ENCODE assay signal across 18 cellular contexts in the genomic region with DNA sequence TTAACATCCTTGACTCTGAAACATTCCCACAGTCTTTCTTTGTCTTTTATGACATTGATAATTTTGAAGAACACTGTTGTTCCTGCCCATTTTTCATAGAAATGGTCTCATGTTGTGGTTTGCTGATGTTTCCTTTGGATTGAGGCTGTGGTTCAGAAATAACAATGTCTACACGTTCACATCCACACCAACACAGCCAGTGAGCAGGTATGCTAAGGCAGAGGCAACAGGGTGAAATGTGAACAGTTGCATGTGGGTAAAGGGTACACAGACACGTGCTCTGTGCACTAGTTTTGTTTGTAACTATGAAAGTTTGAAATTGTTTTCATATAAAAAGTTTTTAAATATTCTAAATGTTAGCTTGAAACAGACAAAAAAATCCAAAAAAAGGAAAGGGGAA.
DNase-seq lines count a peak whose midpoint lies in the region; ATAC-seq, FAIRE-seq and TF ChIP-seq lines count a peak whose summit lies in the region.
"Had no signal": no experiment of that assay in that cellular context is flagged by ENCODE, and none has a peak within 500 bp of the region (broad histone marks: within the 10 kb centered on the region; RNA-seq: fewer than 3 reads in every experiment).

No MANE protein-coding gene starts in this region.

- H3F3A ChIP-seq in PC-3 (ENCODE audit: low read length, unreplicated experiment): no peaks in the 10 kb centered on the region

- no peak overlapping the region for H2AFZ ChIP-seq in PC-3 (ENCODE audit: low read length)
- no peak overlapping the region for H2AFZ ChIP-seq in astrocyte (ENCODE audit: low read depth, low read length)

- no TSS peak for BruUV-seq in PC-3 (replicated peaks; lab: Mats Ljungman, UMichigan)

- no peak for TF ChIP-seq POLR2A in GM12891 (IDR thresholded peaks at IDR 0.05; ENCODE audit: low read depth, low read length)

- H3K4me3 ChIP-seq in BLaER1 treated with 17β-estradiol and CSF1 and Interleukin-3, amounts not matched to agents 10 nM and 100 nM: peak overlapping the region in 1 of 10 experiments; percentile 25; a peak in 2 of 20 replicates
- H3K4me3 ChIP-seq in PC-3 (ENCODE audit: low read length): no peak overlapping the region
- no peak overlapping the region for H3K4me3 ChIP-seq in astrocyte (ENCODE audit: insufficient read depth, low read depth, low read length)
- H3K4me3 ChIP-seq: GM12878, K562 had no signal

- H3K4me1 Mint-ChIP-seq in astrocyte (ENCODE audit: low read depth, unreplicated experiment): peaks cover 4% of the 10 kb centered on the region
- H3K4me1 Mint-ChIP-seq: CD14-positive monocyte had no signal

- H3K4me1 ChIP-seq in BLaER1 treated with 17β-estradiol and CSF1 and Interleukin-3, amounts not matched to agents 10 nM and 100 nM: peaks cover 36 to 97% (median 79%) of the 10 kb centered on the region in 10 experiments
- peaks cover 21% of the 10 kb centered on the region for H3K4me1 ChIP-seq in PC-3 (ENCODE audit: insufficient read depth, low read length)
- H3K4me1 ChIP-seq in astrocyte (ENCODE audit: insufficient read depth, low read length): peaks cover 9% of the 10 kb centered on the region

- no peaks in the 10 kb centered on the region for H3K27me3 Mint-ChIP-seq in astrocyte (ENCODE audit: low read depth, unreplicated experiment)
- H3K27me3 Mint-ChIP-seq: B cell had no signal

- H3K79me2 ChIP-seq in PC-3 (ENCODE audit: low read length): no peaks in the 10 kb centered on the region
- H3K79me2 ChIP-seq in astrocyte (ENCODE audit: insufficient read depth, low read length): no peaks in the 10 kb centered on the region

- DNase-seq in GM12891 (ENCODE audit: insufficient read length, low spot score) (no peak), PC-3 (no peak), astrocyte (ENCODE audit: low read depth) (no peak), NCI-H1930 (lab: John Stamatoyannopoulos, UW) (no peak)
- DNase-seq: CD8-positive, alpha-beta T cell; COR-L47; DMS53; HCEC 1CT had no signal

- H3K4me3 Mint-ChIP-seq in astrocyte (ENCODE audit: unreplicated experiment): no peak overlapping the region
- H3K4me3 Mint-ChIP-seq: B cell; CD14-positive monocyte; CD8-positive, alpha-beta T cell had no signal

- H3K9me2 ChIP-seq in PC-3 (replicated peaks; ENCODE audit: low read length): no peaks in the 10 kb centered on the region

- FAIRE-seq in GM12891 (lab: Jason Lieb, UNC) (peak; percentile 40), astrocyte (lab: Jason Lieb, UNC) (peak; percentile 23)
- FAIRE-seq: A204.1, D721Med, GM12878, K562 had no signal

- peaks cover 6% of the 10 kb centered on the region for H3K36me3 Mint-ChIP-seq in astrocyte (ENCODE audit: low read depth, unreplicated experiment)
- H3K36me3 Mint-ChIP-seq: CD14-positive monocyte; CD8-positive, alpha-beta T cell had no signal

- CTCF ChIA-PET in PC-3 (lab: Charles Lee): interaction anchor here (0.7 kb wide), 1 partner anchor 55 kb away, joined by 3 read pairs; no protein-coding TSS in a partner anchor

- no peaks in the 10 kb centered on the region for H4K20me1 ChIP-seq in BLaER1 treated with 17β-estradiol and CSF1 and Interleukin-3, amounts not matched to agents 10 nM and 100 nM
- no peaks in the 10 kb centered on the region for H4K20me1 ChIP-seq in PC-3 (ENCODE audit: low read length)
- H4K20me1 ChIP-seq in astrocyte (ENCODE audit: insufficient read depth, low read length): peaks cover 15% of the 10 kb centered on the region

- H3K9me3 Mint-ChIP-seq in astrocyte (ENCODE audit: unreplicated experiment): no peaks in the 10 kb centered on the region
- H3K9me3 Mint-ChIP-seq: CD14-positive monocyte; CD8-positive, alpha-beta T cell had no signal

- H3K9me3 ChIP-seq in BLaER1 treated with 17β-estradiol and CSF1 and Interleukin-3, amounts not matched to agents 10 nM and 100 nM (replicated peaks in 1 of 11): no peaks in the 10 kb centered on the region
- H3K9me3 ChIP-seq in PC-3 (ENCODE audit: low read length) (no peaks in the 10 kb centered on the region), astrocyte (ENCODE audit: insufficient read depth, low read depth, low read length) (no peaks in the 10 kb centered on the region)

- no peaks in the 10 kb centered on the region for H3K27me3 ChIP-seq in BLaER1 treated with 17β-estradiol and CSF1 and Interleukin-3, amounts not matched to agents 10 nM and 100 nM
- no peaks in the 10 kb centered on the region for H3K27me3 ChIP-seq in PC-3 (ENCODE audit: low read length)
- no peaks in the 10 kb centered on the region for H3K27me3 ChIP-seq in astrocyte (ENCODE audit: insufficient read depth, low read length)

- intact Hi-C loops in PC-3 (cut with micrococcal nuclease): no loop called here

- peak overlapping the region in 5 of 11 experiments; percentile 12 to 64 (median 55); a peak in 7 of 22 replicates for H3K9ac ChIP-seq in BLaER1 treated with 17β-estradiol and CSF1 and Interleukin-3, amounts not matched to agents 10 nM and 100 nM
- H3K9ac ChIP-seq in PC-3 (ENCODE audit: low read length): no peak overlapping the region
- H3K9ac ChIP-seq in astrocyte (ENCODE audit: low read length): no peak overlapping the region

- TF ChIP-seq CTCF in PC-3 (conservative IDR thresholded peaks at IDR 0.05; ENCODE audit: low read depth, low read length) (no peak), astrocyte (IDR thresholded peaks at IDR 0.05; ENCODE audit: insufficient read depth, low read depth, low read length) (no peak)

- POLR2A ChIA-PET in PC-3 (lab: Charles Lee; ENCODE audit: unreplicated experiment): no interaction called here

- no peaks in the 10 kb centered on the region for H3K36me3 ChIP-seq in BLaER1 treated with 17β-estradiol and CSF1 and Interleukin-3, amounts not matched to agents 10 nM and 100 nM
- no peaks in the 10 kb centered on the region for H3K36me3 ChIP-seq in PC-3 (ENCODE audit: low read depth, low read length)
- no peaks in the 10 kb centered on the region for H3K36me3 ChIP-seq in astrocyte (ENCODE audit: insufficient read depth, low read length)

- peak overlapping the region in 10 of 11 experiments; percentile 49 to 92 (median 84); a peak in 19 of 22 replicates for H3K4me2 ChIP-seq in BLaER1 treated with 17β-estradiol and CSF1 and Interleukin-3, amounts not matched to agents 10 nM and 100 nM
- peak overlapping the region; percentile 62 for H3K4me2 ChIP-seq in PC-3 (ENCODE audit: low read length)
- H3K4me2 ChIP-seq in astrocyte (ENCODE audit: low read length): no peak overlapping the region

- ATAC-seq in PC-3 (no peak), GM19455 (IDR thresholded peaks at IDR 0.05; ENCODE audit: unreplicated experiment) (no peak), HG03354 (IDR thresholded peaks at IDR 0.05; ENCODE audit: poor library complexity, severe bottlenecking, unreplicated experiment) (no peak)
- ATAC-seq: CD8-positive, alpha-beta T cell; GM12878; K562 had no signal

- H3K27ac Mint-ChIP-seq in astrocyte (ENCODE audit: unreplicated experiment): no peak overlapping the region
- H3K27ac Mint-ChIP-seq: B cell; CD14-positive monocyte; CD8-positive, alpha-beta T cell had no signal

- H3K27ac ChIP-seq in BLaER1 treated with 17β-estradiol and CSF1 and Interleukin-3, amounts not matched to agents 10 nM and 100 nM: peak overlapping the region in 6 of 11 experiments; percentile 40 to 75 (median 61); a peak in 12 of 22 replicates
- no peak overlapping the region for H3K27ac ChIP-seq in PC-3 (ENCODE audit: low read length)
- H3K27ac ChIP-seq in astrocyte (ENCODE audit: low read depth, low read length): no peak overlapping the region
- H3K27ac ChIP-seq: HL-60 had no signal

TF ChIP-seq in GM12891, 5 proteins besides CTCF, POLR2A, EP300 and RAD21:
- TF ChIP-seq PAX5 (IDR thresholded peaks at IDR 0.05; ENCODE audit: insufficient read depth, low read length, severe bottlenecking) (no peak), TAF1 (IDR thresholded peaks at IDR 0.05; ENCODE audit: low read depth, low read length) (no peak), POLR2AphosphoS5 (IDR thresholded peaks at IDR 0.05; ENCODE audit: low read depth, low read length) (no peak)
TF ChIP-seq in GM12891: peak in this region for 0.

Comparison
In these comparisons a context has a peak if more than half of its experiments do, and no peak if none do; other contexts are left out.
1. H3K27ac ChIP-seq: peak in BLaER1 treated with 17β-estradiol and CSF1 and Interleukin-3, amounts not matched to agents 10 nM and 100 nM (6 of 11); none in PC-3 (single experiment) and astrocyte (single experiment).